22 cellular contexts compared by ENCODE assay signal in genomic region chr3:59023612-59024011, GRCh38. TPM values are rescaled to one million over a fixed set of nuclear protein-coding genes. Genes with fewer than 3 reads are reported as not detected.
DNase-seq lines count a peak whose midpoint lies in the region; ATAC-seq, FAIRE-seq and TF ChIP-seq lines count a peak whose summit lies in the region.
"Had no signal": no experiment of that assay in that cellular context is flagged by ENCODE, and none has a peak within 500 bp of the region (broad histone marks: within the 10 kb centered on the region; RNA-seq: fewer than 3 reads in every experiment).

No MANE protein-coding gene starts in this region.

- H3K14ac ChIP-seq in IMR-90 (replicated peaks; ENCODE audit: low read depth, low read length) (no peak overlapping the region), H1 (ENCODE audit: insufficient read length) (no peak overlapping the region)

- H3K4me3 ChIP-seq in A549, result no peak overlapping the region
- no peak overlapping the region for H3K4me3 ChIP-seq in IMR-90 (ENCODE audit: insufficient read depth, low read depth, low read length)
- H3K4me3 ChIP-seq in H1 (ENCODE audit: extremely low read depth in 1 of 4, insufficient read depth in 2 of 4, low read depth in 3 of 4, low read length in 4 of 4), result no peak overlapping the region
- no peak overlapping the region for H3K4me3 ChIP-seq in left lung
- H3K4me3 ChIP-seq: BLaER1 treated with 17β-estradiol and CSF1 and Interleukin-3, amounts not matched to agents 10 nM and 100 nM; GM12878 had no signal

- H3K27ac ChIP-seq in A549, result no peak overlapping the region
- no peak overlapping the region for H3K27ac ChIP-seq in IMR-90 (ENCODE audit: insufficient read depth, low read length)
- no peak overlapping the region for H3K27ac ChIP-seq in H1 (ENCODE audit: low read depth, low read length)
- no peak overlapping the region for H3K27ac ChIP-seq in left lung
- H3K27ac ChIP-seq: BLaER1 treated with 17β-estradiol and CSF1 and Interleukin-3, amounts not matched to agents 10 nM and 100 nM; C4-2B had no signal

- H4K91ac ChIP-seq in IMR-90 (ENCODE audit: insufficient read depth, low read depth, low read length), result no peak overlapping the region
- no peak overlapping the region for H4K91ac ChIP-seq in H1 (replicated peaks; ENCODE audit: insufficient read length, low read length)

- H2BK120ac ChIP-seq in IMR-90 (ENCODE audit: low read depth, low read length) (no peak overlapping the region), H1 (replicated peaks; ENCODE audit: low read depth, low read length) (no peak overlapping the region)

- TF ChIP-seq POLR2A in A549 (IDR thresholded peaks at IDR 0.05; ENCODE audit: low read length), result no peak
- no peak for TF ChIP-seq POLR2A in IMR-90 (IDR thresholded peaks at IDR 0.05; ENCODE audit: low read depth, low read length)
- no peak for TF ChIP-seq POLR2A in H1 (IDR thresholded peaks at IDR 0.05; ENCODE audit: control extremely low read depth in 1 of 2, low read depth in 2 of 2, low read length in 2 of 2)

- DNase-seq in A549 (ENCODE audit: low read depth in 1 of 2, low spot score in 1 of 2) (no peak), IMR-90 (no peak), H1 (ENCODE audit: low read depth in 1 of 2, low spot score in 2 of 2) (no peak), left lung (no peak)
- DNase-seq: 8988T; AML-193; CD4-positive, alpha-beta T cell; CD8-positive, alpha-beta T cell; COR-L47; DMS 273 treated with DMSO at 0.1 percent for 48 hours; DMS153; DMS53; DND-41; EL; GDM1 had no signal

- H2BK12ac ChIP-seq in H1 (ENCODE audit: low read depth, low read length), result no peak overlapping the region

- dilution Hi-C loops in IMR-90 (cut with HindIII; ENCODE audit: low sequenced_read_pairs, unreplicated experiment), result no loop called here

- no peaks in the 10 kb centered on the region for H3K36me3 ChIP-seq in IMR-90 (ENCODE audit: control insufficient read depth, insufficient read depth, low read length)
- no peaks in the 10 kb centered on the region for H3K36me3 ChIP-seq in H1 (ENCODE audit: control insufficient read depth in 2 of 4, insufficient read depth in 4 of 4, low read length in 3 of 4)
- H3K36me3 ChIP-seq in left lung, result no peaks in the 10 kb centered on the region

- no TSS peak for BruUV-seq in IMR-90 (replicated peaks; lab: Mats Ljungman, UMichigan)

- H3K27me3 ChIP-seq in IMR-90 (ENCODE audit: control insufficient read depth, insufficient read depth, low read length) (no peaks in the 10 kb centered on the region), H1 (replicated peaks in 1 of 4; ENCODE audit: control insufficient read depth in 3 of 4, extremely low read depth in 1 of 4, insufficient read depth in 3 of 4, low read length in 3 of 4) (no peaks in the 10 kb centered on the region), left lung (no peaks in the 10 kb centered on the region)
- H3K27me3 ChIP-seq: BLaER1 treated with 17β-estradiol and CSF1 and Interleukin-3, amounts not matched to agents 10 nM and 100 nM had no signal

- H2AK5ac ChIP-seq in IMR-90 (ENCODE audit: low read depth, low read length) (no peak overlapping the region), H1 (ENCODE audit: low read depth, low read length) (no peak overlapping the region)

- no peak overlapping the region for H3K9ac ChIP-seq in IMR-90 (ENCODE audit: low read depth, low read length)
- no peak overlapping the region for H3K9ac ChIP-seq in H1 (replicated peaks in 1 of 4; ENCODE audit: extremely low read depth in 1 of 4, low read depth in 3 of 4, low read length in 3 of 4)
- H3K9ac ChIP-seq: BLaER1 treated with 17β-estradiol and CSF1 and Interleukin-3, amounts not matched to agents 10 nM and 100 nM had no signal

- intact Hi-C loops in IMR-90 (cut with micrococcal nuclease) (no loop called here), left lung (cut with DNase I) (no loop called here)

- 58% methylated on average over 3 of the region's 3 CpGs for WGBS in A549 (ENCODE audit: missing lambda C conversion rate)
- WGBS in IMR-90 (ENCODE audit: extremely low coverage in 2 of 2, insufficient read length in 1 of 2), 2 experiments, result no CpG with 5 or more reads among the region's 3 CpGs
- 60% methylated on average over 3 of the region's 3 CpGs; no CpG with 5 or more reads in 1 of the 2 experiments for WGBS in H1 (ENCODE audit: extremely low coverage in 1 of 2, insufficient coverage in 1 of 2, insufficient read length in 1 of 2, insufficient replicate concordance in 2 of 2, low coverage in 1 of 2, low lambda C conversion rate in 2 of 2, missing lambda C conversion rate in 1 of 2), 2 experiments

- H2BK5ac ChIP-seq in IMR-90 (ENCODE audit: low read depth, low read length, poor library complexity, severe bottlenecking) (no peak overlapping the region), H1 (ENCODE audit: low read depth, low read length) (no peak overlapping the region)

- H2AFZ ChIP-seq in IMR-90 (replicated peaks; ENCODE audit: low read length, poor library complexity) (no peak overlapping the region), H1 (ENCODE audit: low read length) (no peak overlapping the region)

- H3K18ac ChIP-seq in IMR-90 (ENCODE audit: low read depth, low read length) (no peak overlapping the region), H1 (ENCODE audit: extremely low read depth, low read length) (no peak overlapping the region)

- H4K20me1 ChIP-seq in IMR-90 (ENCODE audit: insufficient read depth, low read length) (no peaks in the 10 kb centered on the region), H1 (replicated peaks in 1 of 2; ENCODE audit: control insufficient read depth in 1 of 2, insufficient read depth in 2 of 2, low read length in 2 of 2) (no peaks in the 10 kb centered on the region)
- H4K20me1 ChIP-seq: BLaER1 treated with 17β-estradiol and CSF1 and Interleukin-3, amounts not matched to agents 10 nM and 100 nM had no signal

- H3K56ac ChIP-seq in IMR-90 (ENCODE audit: extremely low read depth, insufficient read depth, low read length) (no peak overlapping the region), H1 (replicated peaks; ENCODE audit: insufficient read length, low read depth, low read length) (no peak overlapping the region)

- no peak overlapping the region for H2AK9ac ChIP-seq in IMR-90 (replicated peaks; ENCODE audit: low read depth, low read length, poor library complexity)

- H3K4me1 ChIP-seq in A549 (no peaks in the 10 kb centered on the region), IMR-90 (ENCODE audit: control insufficient read depth, insufficient read depth, low read length) (no peaks in the 10 kb centered on the region), H1 (replicated peaks in 1 of 4; ENCODE audit: control insufficient read depth in 3 of 4, insufficient read depth in 4 of 4, low read length in 3 of 4) (no peaks in the 10 kb centered on the region), left lung (no peaks in the 10 kb centered on the region)
- H3K4me1 ChIP-seq: BLaER1 treated with 17β-estradiol and CSF1 and Interleukin-3, amounts not matched to agents 10 nM and 100 nM had no signal

- no peaks in the 10 kb centered on the region for H3K9me3 ChIP-seq in A549
- no peaks in the 10 kb centered on the region for H3K9me3 ChIP-seq in IMR-90 (ENCODE audit: control insufficient read depth, insufficient read depth, low read length)
- no peaks in the 10 kb centered on the region for H3K9me3 ChIP-seq in H1 (ENCODE audit: insufficient read depth in 2 of 2, low read depth in 1 of 2, low read length in 1 of 2)
- H3K9me3 ChIP-seq in left lung, result no peaks in the 10 kb centered on the region

- H2BK15ac ChIP-seq in IMR-90 (ENCODE audit: low read depth, low read length) (no peak overlapping the region), H1 (ENCODE audit: low read length) (no peak overlapping the region)

- no peaks in the 10 kb centered on the region for H3K79me2 ChIP-seq in H1 (ENCODE audit: control insufficient read depth in 1 of 2, insufficient read depth in 2 of 2, low read length in 2 of 2)

- no peak for ATAC-seq in A549
- no peak for ATAC-seq in IMR-90 (ENCODE audit: low read depth)
- no peak for ATAC-seq in HG03135 (IDR thresholded peaks at IDR 0.05; ENCODE audit: unreplicated experiment)
- ATAC-seq in left lung, result no peak
- ATAC-seq: CD8-positive, alpha-beta T cell; GM12878 had no signal

- no peak overlapping the region for H3K23ac ChIP-seq in IMR-90 (ENCODE audit: low read depth, low read length)
- H3K23ac ChIP-seq in H1 (ENCODE audit: insufficient read length), result no peak overlapping the region

- in situ Hi-C loops in IMR-90 (cut with MboI; ENCODE audit: low sequenced_read_pairs), result no loop called here

- TF ChIP-seq EP300 in A549 (IDR thresholded peaks at IDR 0.05), result no peak
- no peak for TF ChIP-seq EP300 in H1 (IDR thresholded peaks at IDR 0.05; ENCODE audit: borderline replicate concordance in 1 of 2, low read depth in 2 of 2, low read length in 2 of 2)

- H2BK20ac ChIP-seq in IMR-90 (ENCODE audit: low read depth, low read length), result no peak overlapping the region
- no peak overlapping the region for H2BK20ac ChIP-seq in H1 (ENCODE audit: low read length)

- no peak overlapping the region for H4K8ac ChIP-seq in IMR-90 (ENCODE audit: low read depth in 2 of 2, low read length in 2 of 2)
- no peak overlapping the region for H4K8ac ChIP-seq in H1 (ENCODE audit: extremely low read depth, insufficient read depth, low read length)

- no peak for TF ChIP-seq RAD21 in A549 (conservative IDR thresholded peaks at IDR 0.05 in 1 of 2, IDR thresholded peaks at IDR 0.05 in 1 of 2)
- TF ChIP-seq RAD21 in IMR-90 (IDR thresholded peaks at IDR 0.05; ENCODE audit: low read length), result no peak
- TF ChIP-seq RAD21 in H1 (IDR thresholded peaks at IDR 0.05 in 1 of 2, conservative IDR thresholded peaks at IDR 0.05 in 1 of 2; ENCODE audit: low read depth in 2 of 2, low read length in 2 of 2), result no peak

- CTCF ChIA-PET in A549 (lab: Yijun Ruan, JAX) (no interaction called here), IMR-90 (lab: Yijun Ruan, JAX) (no interaction called here), H1 (lab: Charles Lee; ENCODE audit: partially characterized antibody) (interaction anchor here (1.0 to 1.5 kb wide), 2 partner anchors 8 to 29 kb away, joined by 3 read pairs; no protein-coding TSS in a partner anchor)

- H3K79me1 ChIP-seq in IMR-90 (ENCODE audit: low read depth in 1 of 2, low read length in 2 of 2) (no peaks in the 10 kb centered on the region), H1 (ENCODE audit: low read depth, low read length) (no peaks in the 10 kb centered on the region)

- POLR2A ChIA-PET in A549 (lab: Yijun Ruan, JAX), result no interaction called here
- POLR2A ChIA-PET in IMR-90 (lab: Charles Lee; ENCODE audit: unreplicated experiment), result no interaction called here
- POLR2A ChIA-PET in H1 (lab: Charles Lee; ENCODE audit: partially characterized antibody), result no interaction called here

- TF ChIP-seq CTCF in A549 (IDR thresholded peaks at IDR 0.05) (no peak), IMR-90 (conservative IDR thresholded peaks at IDR 0.05; ENCODE audit: low read depth, low read length) (no peak), H1 (IDR thresholded peaks at IDR 0.05; ENCODE audit: control extremely low read depth in 1 of 3, insufficient read depth in 1 of 3, low read depth in 1 of 3, low read length in 3 of 3) (no peak), left lung (IDR thresholded peaks at IDR 0.05) (no peak)

- H3K9me1 ChIP-seq in IMR-90 (ENCODE audit: insufficient read depth, low read length), result no peaks in the 10 kb centered on the region

- FAIRE-seq in A549 (lab: Jason Lieb, UNC), result no peak
- no peak for FAIRE-seq in H1 (lab: Jason Lieb, UNC)
- FAIRE-seq: A204.1, GM12878, GM12892, GM18507 had no signal

- H3K23me2 ChIP-seq in H1 (ENCODE audit: low read depth, low read length), result no peaks in the 10 kb centered on the region

- H4K5ac ChIP-seq in IMR-90 (ENCODE audit: low read depth, low read length), result no peak overlapping the region
- no peak overlapping the region for H4K5ac ChIP-seq in H1 (ENCODE audit: insufficient read length, low read depth, low read length)

- H3K4me2 ChIP-seq in A549 (no peak overlapping the region), IMR-90 (ENCODE audit: low read depth, low read length) (no peak overlapping the region), H1 (ENCODE audit: insufficient read depth in 1 of 2, low read depth in 2 of 2, low read length in 2 of 2) (no peak overlapping the region)
- H3K4me2 ChIP-seq: BLaER1 treated with 17β-estradiol and CSF1 and Interleukin-3, amounts not matched to agents 10 nM and 100 nM had no signal

- H3K4ac ChIP-seq in IMR-90 (ENCODE audit: low read depth, low read length) (no peak overlapping the region), H1 (replicated peaks; ENCODE audit: insufficient read length, low read depth, low read length) (no peak overlapping the region)

RNA-seq across cellular contexts. Expression of gene CFAP20DC, which starts 26.2 kb away (rescaled TPM):
- polyA plus RNA-seq in A549 (2011; rRNA removed) (4.3 and 6.0 TPM in 2 replicates), A549 (2017; fragmentation: RNase III; extraction: RNeasy Plus Mini Kit Qiagen cat#74134 plus additional on column Dnase treatment) (2.2 to 2.5 TPM (median 2.5 TPM) in 3 replicates), IMR-90 (2012; rRNA removed) (0.96 and 1.2 TPM in 2 replicates), H1 (2011; rRNA removed) (1.7 and 2.2 TPM in 2 replicates)
- polyA plus RNA-seq in A549 (2012; cell fraction: cytosol; rRNA removed), result 1.3 and 1.6 TPM in 2 replicates
- polyA plus RNA-seq in A549 (2012; cell fraction: nucleus; rRNA removed), result 0.78 and 1.0 TPM in 2 replicates
- polyA minus RNA-seq in A549 (2011; rRNA and poly(A)+ RNA removed), result 1.4 and 1.9 TPM in 2 replicates
- total RNA-seq in IMR-90 (2012; rRNA removed) (1.6 and 2.8 TPM in 2 replicates), left lung (1 to 10 TPM; 1.2 to 1.4 TPM)
- 0.32 and 0.40 TPM in 2 replicates for polyA plus RNA-seq in IMR-90 (2012; cell fraction: cytosol; rRNA removed)
- polyA plus RNA-seq in IMR-90 (2012; cell fraction: nucleus; rRNA removed; ENCODE audit: low replicate concordance), result 0.33 and 1.8 TPM in 2 replicates
- total RNA-seq in H1 (2021; fragmentation: NEBNext Ultra II Directional; extraction: Animal tissue kit (Norgen Biotek cat#: 25700)), result 2.0 and 2.8 TPM in 2 replicates
- 3.3 TPM for polyA plus RNA-seq in H1 (2011; cell fraction: cytosol; rRNA removed)
- 2.9 TPM for polyA plus RNA-seq in H1 (2011; cell fraction: nucleus; rRNA removed)
- 1.5 to 2.5 TPM (median 2.0 TPM) in 4 replicates for polyA plus RNA-seq in H1 (2012, experiment 1 of 2)
- polyA plus RNA-seq in H1 (2012, experiment 2 of 2), result 1.4 TPM
- 3.2 TPM for polyA plus RNA-seq in H1 (2013, experiment 1 of 2)
- polyA plus RNA-seq in H1 (2013, experiment 2 of 2), result 2.6 TPM
- polyA minus RNA-seq in H1 (2011; rRNA and poly(A)+ RNA removed), result 3.7 and 5.3 TPM in 2 replicates
- polyA minus RNA-seq in H1 (2011; cell fraction: cytosol; rRNA and poly(A)+ RNA removed), result 3.7 TPM
- polyA minus RNA-seq in H1 (2011; cell fraction: nucleus; rRNA and poly(A)+ RNA removed), result 15.8 TPM

Comparison
In these comparisons a context has a peak if more than half of its experiments do, and no peak if none do; other contexts are left out.
1. Of the 18 proteins assayed by ChIP-seq in both H1 and A549: peak only in H1: none; only in A549: none; in both: MAFK; in neither: 17.